11 cellular contexts compared by ENCODE assay signal in the genomic region with DNA sequence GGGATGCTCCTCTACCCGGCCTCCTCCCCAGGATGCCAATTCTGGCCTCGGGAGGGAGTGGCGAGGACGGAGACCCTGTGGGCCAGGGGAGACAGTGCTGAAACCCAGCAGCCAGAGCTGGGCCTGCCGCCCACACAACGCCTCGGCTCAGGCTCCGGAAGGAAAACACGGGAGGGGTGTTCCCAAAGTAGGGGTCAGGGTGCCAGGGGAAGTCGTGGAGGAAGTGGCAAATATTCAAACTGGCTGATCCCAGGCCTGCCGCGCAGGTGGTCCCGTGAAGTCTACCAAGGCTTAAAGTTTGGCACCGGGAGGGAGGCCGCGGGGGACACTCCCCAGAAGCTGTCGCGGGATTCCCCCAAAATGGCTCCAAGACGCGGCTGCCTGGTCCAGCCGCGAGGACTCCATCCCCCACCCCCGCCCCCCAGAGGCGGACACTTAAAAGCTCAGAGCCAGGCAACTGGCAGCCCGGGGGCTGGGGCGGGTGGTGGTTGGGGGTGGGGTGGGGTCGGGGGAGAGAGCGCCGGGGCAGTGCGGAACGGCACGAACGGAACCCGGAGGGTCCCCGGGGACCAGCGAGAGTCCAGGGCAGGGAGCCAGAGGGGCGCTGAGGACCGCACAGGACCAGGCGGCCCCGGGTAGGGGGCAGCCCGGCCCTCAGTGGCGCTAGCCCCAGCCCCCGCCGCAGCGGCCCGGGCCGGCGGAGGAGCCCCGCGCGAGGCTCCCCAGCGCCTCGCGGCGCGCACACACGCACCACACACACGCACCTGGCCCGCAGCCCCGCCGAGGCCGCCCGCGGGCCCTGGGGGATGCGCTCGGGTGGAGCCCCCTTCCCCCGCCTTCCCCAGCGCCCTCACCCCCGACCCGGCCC. TPM values are rescaled to one million over a fixed set of nuclear protein-coding genes. Genes with fewer than 3 reads are reported as not detected.
DNase-seq lines count a peak whose midpoint lies in the region; ATAC-seq and TF ChIP-seq lines count a peak whose summit lies in the region.
"Had no signal": no experiment of that assay in that cellular context is flagged by ENCODE, and none has a peak within 500 bp of the region (broad histone marks: within the 10 kb centered on the region; RNA-seq: fewer than 3 reads in every experiment).

No MANE protein-coding gene starts in this region.

- CTCF ChIA-PET in mammary epithelial cell (lab: Charles Lee; ENCODE audit: low non-redundant PET) = no interaction called here

- H3K36me3 ChIP-seq in cardiac muscle cell (no peaks in the 10 kb centered on the region), mammary epithelial cell (ENCODE audit: insufficient read depth, low read length) (no peaks in the 10 kb centered on the region), upper lobe of right lung (no peaks in the 10 kb centered on the region)

- no peaks in the 10 kb centered on the region for H3K9me3 ChIP-seq in cardiac muscle cell (ENCODE audit: low read depth)
- no peaks in the 10 kb centered on the region for H3K9me3 ChIP-seq in mammary epithelial cell (replicated peaks; ENCODE audit: insufficient read depth, low read length)
- H3K9me3 ChIP-seq in upper lobe of right lung = no peaks in the 10 kb centered on the region

- H3K27me3 ChIP-seq in cardiac muscle cell = peaks cover 97% of the 10 kb centered on the region
- peaks cover 29% of the 10 kb centered on the region for H3K27me3 ChIP-seq in mammary epithelial cell (ENCODE audit: insufficient read depth, low read length)
- peaks cover 59% of the 10 kb centered on the region for H3K27me3 ChIP-seq in upper lobe of right lung

- DNase-seq in cardiac muscle cell (ENCODE audit: low read depth in 1 of 2, low spot score in 1 of 2) = no peak
- DNase-seq in Right ventricle myocardium inferior (ENCODE audit: missing footprints) = no peak
- no peak for DNase-seq in mammary epithelial cell
- DNase-seq in mesothelial cell of epicardium (ENCODE audit: low spot score in 2 of 2, unreplicated experiment in 2 of 2) = no peak
- DNase-seq in upper lobe of right lung = no peak
- DNase-seq in NCI-H1930 (lab: John Stamatoyannopoulos, UW) = no peak
- no peak for DNase-seq in KG1 (lab: John Stamatoyannopoulos, UW)
- DNase-seq in GM13976 (ENCODE audit: low spot score) = no peak
- DNase-seq: kidney, NCI-H187, T-helper 9 cell had no signal

- WGBS in mammary epithelial cell (ENCODE audit: low coverage, missing lambda C conversion rate) = 93% methylated on average over 3 of the region's 70 CpGs

- peak overlapping the region; percentile 77 for H3K4me2 ChIP-seq in mammary epithelial cell (ENCODE audit: insufficient read depth, low read depth, low read length)

- no TSS peak for BruUV-seq in mammary epithelial cell (replicated peaks; lab: Mats Ljungman, UMichigan)

- dilution Hi-C loops in mammary epithelial cell (cut with HindIII; ENCODE audit: low sequenced_read_pairs) = no loop called here

- H3K9ac ChIP-seq in mammary epithelial cell (ENCODE audit: insufficient read depth, low read length) = no peak overlapping the region

- ATAC-seq in Right ventricle myocardium inferior (no peak), upper lobe of right lung (no peak)

- intact Hi-C loops in Right ventricle myocardium inferior (cut with DNase I) = no loop called here
- intact Hi-C loops in mammary epithelial cell (cut with micrococcal nuclease) = no loop called here
- intact Hi-C loops in upper lobe of right lung (cut with DNase I) = no loop called here

- H3K27ac Mint-ChIP-seq in mesothelial cell of epicardium = no peak overlapping the region

- H4K20me1 ChIP-seq in mammary epithelial cell (ENCODE audit: insufficient read depth, low read length) = no peaks in the 10 kb centered on the region

- H3K27me3 Mint-ChIP-seq in mesothelial cell of epicardium (ENCODE audit: low read depth) = peaks cover 83% of the 10 kb centered on the region

- H3K4me3 ChIP-seq in cardiac muscle cell (peak overlapping the region; percentile 30), mammary epithelial cell (replicated peaks in 1 of 3; ENCODE audit: insufficient read depth in 1 of 3, low read depth in 2 of 3, low read length in 3 of 3) (no peak overlapping the region), upper lobe of right lung (peak overlapping the region; percentile 48)

- H2AFZ ChIP-seq in mammary epithelial cell (ENCODE audit: low read depth, low read length) = no peak overlapping the region

- H3K4me1 ChIP-seq in cardiac muscle cell (ENCODE audit: low read depth) = no peaks in the 10 kb centered on the region
- H3K4me1 ChIP-seq in mammary epithelial cell (ENCODE audit: insufficient read depth, low read length) = no peaks in the 10 kb centered on the region
- peaks cover 12% of the 10 kb centered on the region for H3K4me1 ChIP-seq in upper lobe of right lung

- peaks cover 6% of the 10 kb centered on the region for H3K4me1 Mint-ChIP-seq in mesothelial cell of epicardium

- H3K9me3 Mint-ChIP-seq in mesothelial cell of epicardium = no peaks in the 10 kb centered on the region

- H3K79me2 ChIP-seq in mammary epithelial cell (ENCODE audit: insufficient read depth, low read length) = no peaks in the 10 kb centered on the region

- no peak overlapping the region for H3K27ac ChIP-seq in cardiac muscle cell
- H3K27ac ChIP-seq in mammary epithelial cell (ENCODE audit: insufficient read depth, low read depth, low read length) = no peak overlapping the region
- no peak overlapping the region for H3K27ac ChIP-seq in upper lobe of right lung

- TF ChIP-seq CTCF in cardiac muscle cell (IDR thresholded peaks at IDR 0.05; ENCODE audit: low read depth, low read length) = no peak
- no peak for TF ChIP-seq CTCF in mammary epithelial cell (conservative IDR thresholded peaks at IDR 0.05 in 1 of 2, IDR thresholded peaks at IDR 0.05 in 1 of 2; ENCODE audit: extremely low read depth in 1 of 2, insufficient read depth in 1 of 2, low read depth in 1 of 2, low read length in 2 of 2)
- no peak for TF ChIP-seq CTCF in mesothelial cell of epicardium (IDR thresholded peaks at IDR 0.05; ENCODE audit: unreplicated experiment)
- no peak for TF ChIP-seq CTCF in upper lobe of right lung (IDR thresholded peaks at IDR 0.05)
- TF ChIP-seq CTCF in GM13976 (IDR thresholded peaks at IDR 0.05; ENCODE audit: borderline replicate concordance, control extremely low read depth, extremely low read depth, insufficient read depth, missing control alignments) = no peak

- peak overlapping the region; percentile 55 for H3K4me3 Mint-ChIP-seq in mesothelial cell of epicardium

- in situ Hi-C loops in mammary epithelial cell (cut with MboI; ENCODE audit: low sequenced_read_pairs in 2 of 2) (no loop called here), GM13976 (cut with MboI; ENCODE audit: low sequenced_read_pairs, unreplicated experiment) (no loop called here)

- no peaks in the 10 kb centered on the region for H3K36me3 Mint-ChIP-seq in mesothelial cell of epicardium

RNA-seq across cellular contexts. Expression of a gene that starts 20.0 kb away (rescaled TPM):
- total RNA-seq in cardiac muscle cell = 0.04 TPM in 1 of 2 replicates, not detected in the other
- not detected in 2 replicates for polyA plus RNA-seq in cardiac muscle cell
- 0.68 TPM for total RNA-seq in Right ventricle myocardium inferior
- 1 to 10 TPM; 3.7 to 6.8 TPM for total RNA-seq in mammary epithelial cell
- 1.7 TPM for polyA plus RNA-seq in mammary epithelial cell
- not detected for polyA minus RNA-seq in mammary epithelial cell
- 4.7 to 6.7 TPM (median 5.1 TPM) in 3 replicates for total RNA-seq in mesothelial cell of epicardium
- 1.5 TPM for total RNA-seq in upper lobe of right lung

Comparison
In these comparisons a context has a peak if more than half of its experiments do, and no peak if none do; other contexts are left out.
1. H3K4me3 ChIP-seq: peak in cardiac muscle cell (single experiment) and upper lobe of right lung (single experiment); none in mammary epithelial cell (0 of 3).